ENCODE assay signal across 1 cellular context in genomic region chr5:1162729-1163128, GRCh38.
TF ChIP-seq lines count a peak whose summit lies in the region.

No MANE protein-coding gene starts in this region.

TF ChIP-seq in K562, 482 proteins besides CTCF, POLR2A, EP300 and RAD21:
- TF ChIP-seq ZNF3 (CRISPR knock-in tag; IDR thresholded peaks at IDR 0.05) (no peak), U2AF2 (optimal IDR thresholded peaks at IDR 0.05; ENCODE audit: low read depth, low read length) (no peak), ZNF384 (IDR thresholded peaks at IDR 0.05; ENCODE audit: low read depth, low read length) (no peak), ZNF174 (CRISPR knock-in tag; IDR thresholded peaks at IDR 0.05) (no peak), TCF3 (CRISPR knock-in tag; IDR thresholded peaks at IDR 0.05) (no peak), TRIM24 (IDR thresholded peaks at IDR 0.05) (no peak), FOXA1 (IDR thresholded peaks at IDR 0.05; ENCODE audit: borderline replicate concordance) (no peak), ZNF586 (CRISPR knock-in tag; conservative IDR thresholded peaks at IDR 0.05) (no peak), JUN (IDR thresholded peaks at IDR 0.05; ENCODE audit: borderline replicate concordance, low read depth, low read length) (no peak), JUN (CRISPR knock-in tag; IDR thresholded peaks at IDR 0.05; ENCODE audit: borderline replicate concordance) (no peak), NCOA4 (IDR thresholded peaks at IDR 0.05; ENCODE audit: partially characterized antibody) (no peak), CBFB (CRISPR knock-in tag; IDR thresholded peaks at IDR 0.05) (no peak), POU5F1 (IDR thresholded peaks at IDR 0.05; ENCODE audit: borderline replicate concordance, low read depth, low read length, partially characterized antibody) (no peak), ZNF561 (CRISPR knock-in tag; conservative IDR thresholded peaks at IDR 0.05) (no peak), ZNF57 (CRISPR knock-in tag; IDR thresholded peaks at IDR 0.05) (no peak)
TF ChIP-seq in K562: peak in this region for 0.
